19 cellular contexts compared by ENCODE assay signal in genomic region chr16:71297252-71297651, GRCh38. TPM values are rescaled to one million over a fixed set of nuclear protein-coding genes. Genes with fewer than 3 reads are reported as not detected.
DNase-seq lines count a peak whose midpoint lies in the region; ATAC-seq and TF ChIP-seq lines count a peak whose summit lies in the region.
"Had no signal": no experiment of that assay in that cellular context is flagged by ENCODE, and none has a peak within 500 bp of the region (broad histone marks: within the 10 kb centered on the region; RNA-seq: fewer than 3 reads in every experiment).

No MANE protein-coding gene starts in this region.

- ATAC-seq in GM18502 (IDR thresholded peaks at IDR 0.05; ENCODE audit: poor library complexity, unreplicated experiment): no peak
- ATAC-seq in GM19324 (IDR thresholded peaks at IDR 0.05; ENCODE audit: low FRiP score, unreplicated experiment): no peak
- ATAC-seq in activated CD4-positive, alpha-beta T cell treated with anti-CD3 and anti-CD28 coated beads for 36 hours: no peak
- ATAC-seq: A549, PC-3 had no signal

- no peaks in the 10 kb centered on the region; the same call in 1 of the 2 replicates for H3F3A ChIP-seq in PC-9 (ENCODE audit: insufficient read depth, low read depth)

- CTCF ChIA-PET in A673 (lab: Charles Lee): interaction anchor here (1.2 kb wide), 1 partner anchor 15 kb away, joined by 4 read pairs; no protein-coding TSS in a partner anchor
- CTCF ChIA-PET in HEK293 (lab: Yijun Ruan, JAX): interaction anchor here (2.5 kb wide), 1 partner anchor 14 kb away, joined by 15 read pairs; no protein-coding TSS in a partner anchor
- CTCF ChIA-PET in PC-9 (lab: Charles Lee): no interaction called here
- CTCF ChIA-PET in activated CD4-positive, alpha-beta T cell treated with anti-CD3 and anti-CD28 coated beads for 36 hours (lab: Charles Lee): no interaction called here

- peaks cover 52% of the 10 kb centered on the region for H3K27me3 ChIP-seq in A673 (replicated peaks; ENCODE audit: insufficient read depth, low read depth, low read length, poor library complexity)
- no peaks in the 10 kb centered on the region for H3K27me3 ChIP-seq in PC-9 (ENCODE audit: insufficient read depth, low read depth)

- POLR2A ChIA-PET in A673 (lab: Charles Lee; ENCODE audit: low non-redundant PET): no interaction called here
- POLR2A ChIA-PET in HEK293 (lab: Yijun Ruan, JAX): no interaction called here
- POLR2A ChIA-PET in PC-9 (lab: Charles Lee; ENCODE audit: unreplicated experiment): interaction anchor here (0.6 kb wide), 1 partner anchor 40 kb away, joined by 8 read pairs; no protein-coding TSS in a partner anchor
- POLR2A ChIA-PET in activated CD4-positive, alpha-beta T cell treated with anti-CD3 and anti-CD28 coated beads for 36 hours (lab: Charles Lee): no interaction called here

- in situ Hi-C loops in GM13977 (cut with MboI; ENCODE audit: low pct_unique_long_range_greater_than_20kb, low sequenced_read_pairs, unreplicated experiment): no loop called here

- H3K4me3 Mint-ChIP-seq in activated CD4-positive, alpha-beta T cell treated with anti-CD3 and anti-CD28 coated beads for 36 hours: no peak overlapping the region

- 0 out of 2 replicates have a peak overlapping the region, but pooled peaks have one; percentile 8 for H3K4me2 ChIP-seq in PC-9
- H3K4me2 ChIP-seq: A549, KMS-11 had no signal

- intact Hi-C loops in A673 (cut with micrococcal nuclease; ENCODE audit: unreplicated experiment): no loop called here
- intact Hi-C loops in PC-9 (cut with micrococcal nuclease; ENCODE audit: unreplicated experiment): no loop called here
- intact Hi-C loops in activated CD4-positive, alpha-beta T cell treated with anti-CD3 and anti-CD28 coated beads for 36 hours (cut with DNase I, micrococcal nuclease): no loop called here

- H3K27me3 Mint-ChIP-seq in activated CD4-positive, alpha-beta T cell treated with anti-CD3 and anti-CD28 coated beads for 36 hours: peaks cover 32% of the 10 kb centered on the region

- H3K36me3 Mint-ChIP-seq in activated CD4-positive, alpha-beta T cell treated with anti-CD3 and anti-CD28 coated beads for 36 hours (ENCODE audit: low read depth): no peaks in the 10 kb centered on the region

- H3K27ac Mint-ChIP-seq in activated CD4-positive, alpha-beta T cell treated with anti-CD3 and anti-CD28 coated beads for 36 hours: no peak overlapping the region

- H3K27ac ChIP-seq in A673 (ENCODE audit: low read depth, low read length, poor library complexity, severe bottlenecking) (no peak overlapping the region), HEK293 (ENCODE audit: extremely low read depth, low read depth, low read length) (no peak overlapping the region), PC-9 (no peak overlapping the region)
- H3K27ac ChIP-seq: A549, C4-2B, HL-60, KMS-11, SJSA1 had no signal

- H3K4me3 ChIP-seq in A673 (ENCODE audit: low read depth, low read length, poor library complexity, severe bottlenecking) (no peak overlapping the region), HEK293 (ENCODE audit: low read depth, low read length) (no peak overlapping the region), PC-9 (no peak overlapping the region), fibroblast of villous mesenchyme (ENCODE audit: low read depth, low read length) (no peak overlapping the region)
- H3K4me3 ChIP-seq: A549, SJSA1 had no signal

- H3K9me3 ChIP-seq in A673 (ENCODE audit: low read depth, low read length, poor library complexity, severe bottlenecking): no peaks in the 10 kb centered on the region
- H3K9me3 ChIP-seq in HEK293 (ENCODE audit: control insufficient read depth, insufficient read depth, low read depth, low read length): no peaks in the 10 kb centered on the region
- H3K9me3 ChIP-seq in PC-9 (ENCODE audit: insufficient read depth, low read depth): no peaks in the 10 kb centered on the region
- H3K9me3 ChIP-seq: A549, SJSA1 had no signal

- TF ChIP-seq CTCF in A673 (conservative IDR thresholded peaks at IDR 0.05; ENCODE audit: low read depth, low read length) (no peak), HEK293 (tag by site-specific recombination; IDR thresholded peaks at IDR 0.05) (no peak), PC-9 (conservative IDR thresholded peaks at IDR 0.05) (no peak), fibroblast of villous mesenchyme (IDR thresholded peaks at IDR 0.05; ENCODE audit: insufficient read depth, low read depth, low read length) (no peak), GM13977 (IDR thresholded peaks at IDR 0.05; ENCODE audit: extremely low read depth, insufficient read depth, missing control alignments) (no peak)

- no peaks in the 10 kb centered on the region for H4K20me1 ChIP-seq in PC-9 (ENCODE audit: insufficient read depth)

- H3K36me3 ChIP-seq in A673 (ENCODE audit: insufficient read depth, low read length, poor library complexity, severe bottlenecking) (no peaks in the 10 kb centered on the region), HEK293 (ENCODE audit: control insufficient read depth in 2 of 2, insufficient read depth in 1 of 2, low read length in 2 of 2) (no peaks in the 10 kb centered on the region), PC-9 (ENCODE audit: low read depth) (no peaks in the 10 kb centered on the region; the same call in 1 of the 2 replicates)
- H3K36me3 ChIP-seq: SJSA1 had no signal

- DNase-seq in A673 (ENCODE audit: low spot score) (peak; percentile 15), PC-9 (peak in 1 of 2 experiments; percentile 18), fibroblast of villous mesenchyme (ENCODE audit: low read depth) (peak; percentile 7), GM13977 (ENCODE audit: low spot score) (no peak)
- no peak for DNase-seq in activated CD4-positive, alpha-beta T cell treated with anti-CD3 and anti-CD28 coated beads for 36 hours
- DNase-seq: DMS 273 treated with DMSO at 0.1 percent for 48 hours, EL, NCI-H1105, NCI-H1694, NCI-H526 treated with DMSO at 0.1 percent for 48 hours, PC-3 had no signal

- no TSS peak for BruUV-seq in A673 (replicated peaks; lab: Mats Ljungman, UMichigan)
- BruUV-seq in PC-9 (replicated peaks; lab: Mats Ljungman, UMichigan): no TSS peak

- no peaks in the 10 kb centered on the region for H3K9me2 ChIP-seq in PC-9 (ENCODE audit: insufficient read depth)

- no peak overlapping the region for H2AFZ ChIP-seq in PC-9

- no peaks in the 10 kb centered on the region for H3K4me1 Mint-ChIP-seq in activated CD4-positive, alpha-beta T cell treated with anti-CD3 and anti-CD28 coated beads for 36 hours

- H3K9me3 Mint-ChIP-seq in activated CD4-positive, alpha-beta T cell treated with anti-CD3 and anti-CD28 coated beads for 36 hours (ENCODE audit: low read depth): peaks cover 2% of the 10 kb centered on the region

- H3K4me1 ChIP-seq in A673 (ENCODE audit: insufficient read depth, low read length, poor library complexity, severe bottlenecking) (no peaks in the 10 kb centered on the region), HEK293 (ENCODE audit: control insufficient read depth, insufficient read depth, low read length) (no peaks in the 10 kb centered on the region), PC-9 (replicated peaks; ENCODE audit: insufficient read depth) (peaks cover 7% of the 10 kb centered on the region; the same call in 1 of the 2 replicates)
- H3K4me1 ChIP-seq: A549, SJSA1 had no signal

- no peaks in the 10 kb centered on the region for H3K79me2 ChIP-seq in PC-9 (ENCODE audit: low read depth)

TF ChIP-seq in HEK293, 187 proteins besides CTCF, POLR2A, EP300 and RAD21:
- TF ChIP-seq ZNF175 (tag by site-specific recombination; IDR thresholded peaks at IDR 0.05): no peak
- no peak for TF ChIP-seq ZBTB10 (tag by site-specific recombination; IDR thresholded peaks at IDR 0.05)
- no peak for TF ChIP-seq SALL2 (tag by site-specific recombination; IDR thresholded peaks at IDR 0.05; ENCODE audit: borderline replicate concordance)
- TF ChIP-seq ZBTB21 (tag by site-specific recombination; IDR thresholded peaks at IDR 0.05): peak; percentile 77
- no peak for TF ChIP-seq ZNF223 (tag by site-specific recombination; IDR thresholded peaks at IDR 0.05)

RNA-seq across cellular contexts. Expression of gene CMTR2, which starts 8.1 kb away (rescaled TPM):
- 12.2 and 16.1 TPM in 2 replicates for total RNA-seq in A673 (2021)
- total RNA-seq in PC-9 (2021): 30.4 and 36.2 TPM in 2 replicates
- 35.1 and 42.7 TPM in 2 replicates for total RNA-seq in fibroblast of villous mesenchyme
- 10 to 100 TPM; 15.8 to 16.5 TPM for total RNA-seq in activated CD4-positive, alpha-beta T cell treated with anti-CD3 and anti-CD28 coated beads for 36 hours

Comparison
In these comparisons a context has a peak if more than half of its experiments do, and no peak if none do; other contexts are left out.
1. DNase-seq: peak in A673 (single experiment) and fibroblast of villous mesenchyme (single experiment); none in GM13977 (single experiment) and activated CD4-positive, alpha-beta T cell treated with anti-CD3 and anti-CD28 coated beads for 36 hours (single experiment).
2. CTCF ChIA-PET loops: an anchor here in A673 (1.2 kb wide) and HEK293 (2.5 kb wide); none called in PC-9 and activated CD4-positive, alpha-beta T cell treated with anti-CD3 and anti-CD28 coated beads for 36 hours.